ENCODE assay signal across 29 cellular contexts in the genomic region with DNA sequence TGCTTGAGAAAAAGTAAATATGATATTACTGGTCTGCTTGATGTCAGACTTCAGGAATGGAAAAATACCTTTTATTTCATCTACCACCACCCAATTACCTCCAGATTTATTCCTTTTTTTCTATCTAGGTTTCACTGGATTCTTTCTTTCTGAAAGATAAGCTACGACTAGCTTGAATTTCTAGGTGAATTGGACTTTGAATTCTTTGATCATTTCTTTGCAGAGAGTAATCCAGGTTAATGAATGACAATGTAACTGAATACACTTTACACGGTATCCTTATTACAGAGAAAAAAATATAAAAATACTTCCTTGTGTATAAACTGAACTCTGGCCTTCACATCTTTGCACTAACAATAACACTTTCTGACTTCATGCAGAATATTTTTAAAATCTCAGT. TPM values are rescaled to one million over a fixed set of nuclear protein-coding genes. Genes with fewer than 3 reads are reported as not detected.
DNase-seq lines count a peak whose midpoint lies in the region; ATAC-seq, FAIRE-seq and TF ChIP-seq lines count a peak whose summit lies in the region.
"Had no signal": no experiment of that assay in that cellular context is flagged by ENCODE, and none has a peak within 500 bp of the region (broad histone marks: within the 10 kb centered on the region; RNA-seq: fewer than 3 reads in every experiment).

No MANE protein-coding gene starts in this region.

- H3K9me3 Mint-ChIP-seq in WTC11: no peaks in the 10 kb centered on the region
- H3K9me3 Mint-ChIP-seq in endothelial cell (ENCODE audit: unreplicated experiment): no peaks in the 10 kb centered on the region
- H3K9me3 Mint-ChIP-seq: activated B cell treated with CpG ODN at 0.5 μM for 24 hours; activated T-cell treated with anti-CD3 and anti-CD28 coated beads, Interleukin-2, amount 50 U/mL, for 72 hours; brain; naive thymus-derived CD4-positive, alpha-beta T cell had no signal

- H3K4me3 ChIP-seq in small intestine (ENCODE audit: low read depth in 1 of 2, low read length in 2 of 2): no peak overlapping the region
- no peak overlapping the region for H3K4me3 ChIP-seq in prostate gland
- H3K4me3 ChIP-seq: heart left ventricle had no signal

- H3K4me1 Mint-ChIP-seq in WTC11 (peaks cover 35% of the 10 kb centered on the region), endothelial cell (ENCODE audit: unreplicated experiment) (no peaks in the 10 kb centered on the region)
- H3K4me1 Mint-ChIP-seq: activated B cell treated with CpG ODN at 0.5 μM for 24 hours, brain had no signal

- H3K4me1 ChIP-seq in small intestine (ENCODE audit: control insufficient read depth in 2 of 2, insufficient read depth in 1 of 2, low read depth in 1 of 2, low read length in 1 of 2) (peaks cover 0 to 4% of the 10 kb centered on the region in 2 donors), prostate gland (replicated peaks) (no peaks in the 10 kb centered on the region)
- H3K4me1 ChIP-seq: heart left ventricle had no signal

- intact Hi-C loops in left colon (cut with DNase I, micrococcal nuclease): no loop called here
- intact Hi-C loops in prostate gland (cut with DNase I): no loop called here

- H3K9me3 ChIP-seq in small intestine (ENCODE audit: control insufficient read depth, low read depth) (no peaks in the 10 kb centered on the region), prostate gland (no peaks in the 10 kb centered on the region)
- H3K9me3 ChIP-seq: heart left ventricle, transverse colon had no signal

- TF ChIP-seq CTCF in WTC11 (IDR thresholded peaks at IDR 0.05) (no peak), prostate gland (IDR thresholded peaks at IDR 0.05) (no peak), endothelial cell (IDR thresholded peaks at IDR 0.05; ENCODE audit: unreplicated experiment) (no peak)

- H3K4me3 Mint-ChIP-seq in WTC11 (peak overlapping the region; percentile 7; the same call in 1 of the 2 replicates), endothelial cell (ENCODE audit: unreplicated experiment) (no peak overlapping the region)
- H3K4me3 Mint-ChIP-seq: activated B cell treated with CpG ODN at 0.5 μM for 24 hours; activated T-cell treated with anti-CD3 and anti-CD28 coated beads, Interleukin-2, amount 50 U/mL, for 72 hours; brain; naive thymus-derived CD4-positive, alpha-beta T cell had no signal

- H3K36me3 Mint-ChIP-seq in WTC11 (peaks cover 3% of the 10 kb centered on the region; the same call in 1 of the 2 replicates), endothelial cell (ENCODE audit: low read depth, unreplicated experiment) (no peaks in the 10 kb centered on the region)
- H3K36me3 Mint-ChIP-seq: brain had no signal

- CTCF ChIA-PET in WTC11 (lab: Charles Lee): interaction anchor here (1.5 kb wide), 1 partner anchor 77 kb away, joined by 4 read pairs; no protein-coding TSS in a partner anchor

- TF ChIP-seq POLR2A in prostate gland (IDR thresholded peaks at IDR 0.05): no peak

- H3K36me3 ChIP-seq in small intestine (ENCODE audit: control insufficient read depth in 2 of 2, insufficient read depth in 2 of 2, low read length in 2 of 2) (peaks cover 0 to 3% of the 10 kb centered on the region in 2 donors), prostate gland (no peaks in the 10 kb centered on the region)
- H3K36me3 ChIP-seq: heart left ventricle had no signal

- no peaks in the 10 kb centered on the region for H3K27me3 ChIP-seq in small intestine (ENCODE audit: control insufficient read depth in 2 of 2, insufficient read depth in 2 of 2, low read length in 2 of 2)
- H3K27me3 ChIP-seq in prostate gland (replicated peaks; ENCODE audit: insufficient read depth): no peaks in the 10 kb centered on the region
- H3K27me3 ChIP-seq: heart left ventricle, transverse colon had no signal

- peak; percentile 63 for DNase-seq in DMS53 treated with DMSO at 0.1 percent for 48 hours (lab: John Stamatoyannopoulos, UW; ENCODE audit: unreplicated experiment)
- DNase-seq in WTC11 (ENCODE audit: low spot score): no peak
- DNase-seq in left colon: no peak
- peak; percentile 88 for DNase-seq in small intestine
- no peak for DNase-seq in prostate gland (ENCODE audit: low spot score)
- no peak for DNase-seq in NCI-H510A (lab: John Stamatoyannopoulos, UW)
- no peak for DNase-seq in endothelial cell (ENCODE audit: low spot score)
- DNase-seq: activated B cell treated with CpG ODN at 0.5 μM for 24 hours; activated CD4-positive, alpha-beta T cell treated with anti-CD3 and anti-CD28 coated beads, Interleukin-2, amount 50 U/mL, for 4 hours; activated naive CD4-positive, alpha-beta T cell; activated T-cell treated with anti-CD3 and anti-CD28 coated beads, Interleukin-2, amount 50 U/mL, for 72 hours; C1 segment of cervical spinal cord; COR-L47; foreskin fibroblast; heart left ventricle; KG1; left cardiac atrium; mesendoderm; naive thymus-derived CD4-positive, alpha-beta T cell; NCI-H524 treated with DMSO at 0.1 percent for 48 hours; nucleus accumbens; retina; SHP77 treated with DMSO at 0.1 percent for 48 hours; stimulated activated CD4-positive, alpha-beta T cell treated with anti-CD3 and anti-CD28 coated beads, Interleukin-2, amount 100 ng/mL, for 24 hours; SW 1271; T-helper 9 cell; transverse colon had no signal

- H3K27ac Mint-ChIP-seq in WTC11 (peak overlapping the region; percentile 30), endothelial cell (ENCODE audit: unreplicated experiment) (no peak overlapping the region)
- H3K27ac Mint-ChIP-seq: activated B cell treated with CpG ODN at 0.5 μM for 24 hours; activated T-cell treated with anti-CD3 and anti-CD28 coated beads, Interleukin-2, amount 50 U/mL, for 72 hours; brain; naive thymus-derived CD4-positive, alpha-beta T cell had no signal

- H3K27ac ChIP-seq in small intestine (ENCODE audit: low read depth in 1 of 2, low read length in 1 of 2): no peak overlapping the region
- H3K27ac ChIP-seq in prostate gland: no peak overlapping the region
- H3K27ac ChIP-seq: heart left ventricle had no signal

- POLR2A ChIA-PET in WTC11 (lab: Charles Lee): no interaction called here

- H3K27me3 Mint-ChIP-seq in WTC11 (ENCODE audit: low read depth): no peaks in the 10 kb centered on the region
- no peaks in the 10 kb centered on the region for H3K27me3 Mint-ChIP-seq in endothelial cell (ENCODE audit: unreplicated experiment)
- H3K27me3 Mint-ChIP-seq: activated B cell treated with CpG ODN at 0.5 μM for 24 hours; brain; naive thymus-derived CD4-positive, alpha-beta T cell had no signal

- ATAC-seq in WTC11: no peak
- ATAC-seq in left colon: peak; percentile 92
- ATAC-seq: activated T-cell treated with anti-CD3 and anti-CD28 coated beads, Interleukin-2, amount 50 U/mL, for 72 hours; HCT116; heart left ventricle; left cardiac atrium; naive thymus-derived CD4-positive, alpha-beta T cell had no signal

- FAIRE-seq in small intestine (lab: Jason Lieb, UNC): peak; percentile 94

- 2 to 52% (median 18%) methylated on average over 2 of the region's 2 CpGs for WGBS in small intestine, 3 donors
- WGBS in prostate gland: 47% methylated on average over 2 of the region's 2 CpGs

TF ChIP-seq in WTC11, 78 proteins besides CTCF, POLR2A, EP300 and RAD21:
- TF ChIP-seq ZNF512 (CRISPR knock-in tag; IDR thresholded peaks at IDR 0.05; ENCODE audit: borderline replicate concordance) (no peak), E2F4 (CRISPR knock-in tag; IDR thresholded peaks at IDR 0.05; ENCODE audit: borderline replicate concordance, low read depth) (no peak), JUN (CRISPR knock-in tag; IDR thresholded peaks at IDR 0.05) (no peak), NFATC4 (CRISPR knock-in tag; IDR thresholded peaks at IDR 0.05) (no peak), RELA (CRISPR knock-in tag; IDR thresholded peaks at IDR 0.05; ENCODE audit: borderline replicate concordance) (no peak), ZNF396 (CRISPR knock-in tag; IDR thresholded peaks at IDR 0.05; ENCODE audit: borderline replicate concordance) (no peak), NFE2L1 (CRISPR knock-in tag; IDR thresholded peaks at IDR 0.05) (no peak)

RNA-seq across cellular contexts. Expression of gene TRPC1, which starts 59.5 kb away (rescaled TPM):
- 13.8 to 20.3 TPM (median 20.0 TPM) in 3 replicates for total RNA-seq in WTC11 (2021)
- total RNA-seq in left colon: 1 to 10 TPM in 1 of 2 donors, under 1 TPM in 1; 0.76 to 2.5 TPM
- polyA plus RNA-seq in small intestine: 1 to 10 TPM in 1 of 3 donors, under 1 TPM in 2; 0.22 to 1.7 (median 0.54) TPM
- 10 to 100 TPM in 1 of 2 donors, 1 to 10 TPM in 1; 8.1 to 12.8 TPM for total RNA-seq in prostate gland
- total RNA-seq in endothelial cell (ENCODE audit: unreplicated experiment): 19.0 TPM

Comparison
In these comparisons a context has a peak if more than half of its experiments do, and no peak if none do; other contexts are left out.
1. DNase-seq: peak in DMS53 treated with DMSO at 0.1 percent for 48 hours (single experiment) and small intestine (single experiment); none in WTC11 (single experiment), left colon (0 of 2), prostate gland (single experiment), NCI-H510A (single experiment) and endothelial cell (single experiment).